9 cellular contexts compared by ENCODE assay signal in genomic region chr15:87604857-87605446, GRCh38.
A peak's percentile ranks its signal among the peaks of the same experiment; 100 is the strongest.
DNase-seq lines count a peak whose midpoint lies in the region; ATAC-seq and TF ChIP-seq lines count a peak whose summit lies in the region.
"Had no signal": no experiment of that assay in that cellular context is flagged by ENCODE, and none has a peak within 500 bp of the region (broad histone marks: within the 10 kb centered on the region; RNA-seq: fewer than 3 reads in every experiment).

No MANE protein-coding gene starts in this region.

- no peaks in the 10 kb centered on the region for H3K36me3 Mint-ChIP-seq in natural killer cell
- no peaks in the 10 kb centered on the region for H3K36me3 Mint-ChIP-seq in natural killer cell treated with Interleukin-12 subunit alpha and Interleukin-12 subunit beta and Interleukin-15 and Interleukin-18, amount 100 ng/mL, for 72 hours

- H2AFZ ChIP-seq in OCI-LY1 (ENCODE audit: low read length): no peak overlapping the region

- H3K27ac Mint-ChIP-seq in natural killer cell: no peak overlapping the region
- H3K27ac Mint-ChIP-seq in natural killer cell treated with Interleukin-12 subunit alpha and Interleukin-12 subunit beta and Interleukin-15 and Interleukin-18, amount 100 ng/mL, for 72 hours: no peak overlapping the region
- H3K27ac Mint-ChIP-seq: stimulated activated naive CD8-positive, alpha-beta T cell treated with anti-CD3 and anti-CD28 coated beads, Interleukin-15, Interleukin-2, amounts not matched to agents 100 ng/mL and 50 ng/mL, for 24 hours had no signal

- H3K36me3 ChIP-seq in OCI-LY1 (ENCODE audit: insufficient read depth, low read length): no peaks in the 10 kb centered on the region
- no peaks in the 10 kb centered on the region for H3K36me3 ChIP-seq in upper lobe of right lung

- H3K4me3 Mint-ChIP-seq in natural killer cell: no peak overlapping the region
- H3K4me3 Mint-ChIP-seq in natural killer cell treated with Interleukin-12 subunit alpha and Interleukin-12 subunit beta and Interleukin-15 and Interleukin-18, amount 100 ng/mL, for 72 hours: no peak overlapping the region
- H3K4me3 Mint-ChIP-seq: stimulated activated naive CD8-positive, alpha-beta T cell treated with anti-CD3 and anti-CD28 coated beads, Interleukin-15, Interleukin-2, amounts not matched to agents 100 ng/mL and 50 ng/mL, for 24 hours had no signal

- no peaks in the 10 kb centered on the region for H3K4me1 Mint-ChIP-seq in natural killer cell
- no peaks in the 10 kb centered on the region for H3K4me1 Mint-ChIP-seq in natural killer cell treated with Interleukin-12 subunit alpha and Interleukin-12 subunit beta and Interleukin-15 and Interleukin-18, amount 100 ng/mL, for 72 hours (ENCODE audit: low read depth in 2 of 2)

- TF ChIP-seq CTCF in natural killer cell (IDR thresholded peaks at IDR 0.05) (peak; percentile 42), OCI-LY1 (IDR thresholded peaks at IDR 0.05; ENCODE audit: low read length) (peak; percentile 56), fibroblast of villous mesenchyme (IDR thresholded peaks at IDR 0.05; ENCODE audit: insufficient read depth, low read depth, low read length) (peak; percentile 64), upper lobe of right lung (IDR thresholded peaks at IDR 0.05) (peak; percentile 51)

- no peaks in the 10 kb centered on the region for H3K79me2 ChIP-seq in OCI-LY1 (ENCODE audit: insufficient read depth, low read length)

- H3K9me2 ChIP-seq in OCI-LY1 (ENCODE audit: low read depth, low read length): no peaks in the 10 kb centered on the region

- H3K27me3 ChIP-seq in OCI-LY1 (ENCODE audit: insufficient read depth, low read length) (no peaks in the 10 kb centered on the region), upper lobe of right lung (no peaks in the 10 kb centered on the region)

- H3K4me3 ChIP-seq in OCI-LY1 (ENCODE audit: low read depth, low read length, poor library complexity, severe bottlenecking) (no peak overlapping the region), fibroblast of villous mesenchyme (ENCODE audit: low read depth, low read length) (no peak overlapping the region), upper lobe of right lung (no peak overlapping the region)

- DNase-seq in natural killer cell: no peak
- no peak for DNase-seq in natural killer cell treated with Interleukin-12 subunit alpha and Interleukin-12 subunit beta and Interleukin-15 and Interleukin-18, amount 100 ng/mL, for 72 hours (ENCODE audit: low spot score)
- peak; percentile 34 for DNase-seq in fibroblast of villous mesenchyme (ENCODE audit: low read depth)
- no peak for DNase-seq in upper lobe of right lung
- DNase-seq in occipital lobe (lab: John Stamatoyannopoulos, UW): no peak

- intact Hi-C loops in natural killer cell (cut with micrococcal nuclease): loop anchor here (5.0 kb wide), 1 partner anchor 1373 kb away; no protein-coding TSS in a partner anchor
- intact Hi-C loops in upper lobe of right lung (cut with DNase I): no loop called here

- ATAC-seq in natural killer cell (no peak), upper lobe of right lung (no peak), GM21576 (IDR thresholded peaks at IDR 0.05; ENCODE audit: unreplicated experiment) (no peak), GM21447 (IDR thresholded peaks at IDR 0.05; ENCODE audit: unreplicated experiment) (no peak)
- ATAC-seq in natural killer cell treated with Interleukin-12 subunit alpha and Interleukin-12 subunit beta and Interleukin-15 and Interleukin-18, amount 100 ng/mL, for 72 hours: no peak

- H3K27ac ChIP-seq in OCI-LY1 (ENCODE audit: low read depth, low read length, poor library complexity, severe bottlenecking): no peak overlapping the region
- H3K27ac ChIP-seq in upper lobe of right lung: no peak overlapping the region

- H3K9me3 Mint-ChIP-seq in natural killer cell: no peaks in the 10 kb centered on the region
- H3K9me3 Mint-ChIP-seq in natural killer cell treated with Interleukin-12 subunit alpha and Interleukin-12 subunit beta and Interleukin-15 and Interleukin-18, amount 100 ng/mL, for 72 hours: no peaks in the 10 kb centered on the region
- H3K9me3 Mint-ChIP-seq: stimulated activated naive CD8-positive, alpha-beta T cell treated with anti-CD3 and anti-CD28 coated beads, Interleukin-15, Interleukin-2, amounts not matched to agents 100 ng/mL and 50 ng/mL, for 24 hours had no signal

- no peaks in the 10 kb centered on the region for H3K9me3 ChIP-seq in OCI-LY1 (ENCODE audit: low read length)
- H3K9me3 ChIP-seq in upper lobe of right lung: no peaks in the 10 kb centered on the region

- no peak overlapping the region for H3K4me2 ChIP-seq in OCI-LY1 (ENCODE audit: low read length)

- H3K9ac ChIP-seq in OCI-LY1 (ENCODE audit: low read length): no peak overlapping the region

- H3K27me3 Mint-ChIP-seq in natural killer cell (ENCODE audit: low read depth in 2 of 2): peaks cover 0 to 10% of the 10 kb centered on the region in 2 donors
- no peaks in the 10 kb centered on the region for H3K27me3 Mint-ChIP-seq in natural killer cell treated with Interleukin-12 subunit alpha and Interleukin-12 subunit beta and Interleukin-15 and Interleukin-18, amount 100 ng/mL, for 72 hours

- H3F3A ChIP-seq in OCI-LY1 (ENCODE audit: insufficient read depth, low read length): no peaks in the 10 kb centered on the region

- H4K20me1 ChIP-seq in OCI-LY1 (ENCODE audit: insufficient read depth, low read length): no peaks in the 10 kb centered on the region

- no peaks in the 10 kb centered on the region for H3K4me1 ChIP-seq in OCI-LY1 (ENCODE audit: insufficient read depth, low read length, severe bottlenecking)
- no peaks in the 10 kb centered on the region for H3K4me1 ChIP-seq in upper lobe of right lung
